ENCODE assay signal across 13 cellular contexts in the genomic region with DNA sequence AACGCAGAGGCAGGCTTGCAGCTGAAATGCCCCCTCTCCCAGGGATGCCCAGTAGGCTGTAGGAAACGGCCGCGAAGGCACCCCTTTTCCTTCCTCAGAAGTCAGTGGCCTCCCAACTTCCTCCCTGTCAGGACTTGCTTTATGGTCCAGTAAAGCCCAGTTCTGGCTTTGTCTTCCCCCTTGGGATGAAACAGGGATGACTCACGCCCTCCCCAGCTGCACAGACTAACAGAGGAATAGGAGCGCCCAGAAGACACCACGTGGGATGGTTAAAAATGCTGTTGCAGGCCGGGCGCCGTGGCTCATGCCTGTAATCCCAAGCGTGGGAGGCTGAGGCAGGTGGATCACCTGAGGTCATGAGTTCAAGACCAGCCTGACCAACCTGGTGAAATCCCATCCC. TPM values are rescaled to one million over a fixed set of nuclear protein-coding genes. Genes with fewer than 3 reads are reported as not detected.
DNase-seq lines count a peak whose midpoint lies in the region; ATAC-seq and TF ChIP-seq lines count a peak whose summit lies in the region.
"Had no signal": no experiment of that assay in that cellular context is flagged by ENCODE, and none has a peak within 500 bp of the region (broad histone marks: within the 10 kb centered on the region; RNA-seq: fewer than 3 reads in every experiment).

No MANE protein-coding gene starts in this region.

- H3K27me3 ChIP-seq in breast epithelium (peaks cover 0 to 5% of the 10 kb centered on the region in 2 donors), right atrium auricular region (no peaks in the 10 kb centered on the region)

- H3K4me1 ChIP-seq in breast epithelium: no peaks in the 10 kb centered on the region
- H3K4me1 ChIP-seq in right atrium auricular region: peaks cover 0 to 8% of the 10 kb centered on the region in 2 donors
- H3K4me1 ChIP-seq: A549 had no signal

- peaks cover 9% of the 10 kb centered on the region for H3K4me1 Mint-ChIP-seq in MCF 10A (ENCODE audit: insufficient read depth, unreplicated experiment)
- H3K4me1 Mint-ChIP-seq: stimulated activated naive CD8-positive, alpha-beta T cell treated with anti-CD3 and anti-CD28 coated beads, Interleukin-15, amount 100 ng/mL, for 72 hours had no signal

- no TSS peak for BruUV-seq in MCF 10A (replicated peaks; lab: Mats Ljungman, UMichigan)

- DNase-seq in MCF 10A (ENCODE audit: unreplicated experiment): peak; percentile 94
- DNase-seq in breast epithelium (ENCODE audit: low spot score in 2 of 2): no peak
- DNase-seq in astrocyte of the hippocampus (ENCODE audit: low read depth, low spot score): peak; percentile 47
- peak; percentile 61 for DNase-seq in right atrium auricular region (ENCODE audit: low spot score)
- DNase-seq in kidney glomerular epithelial cell (lab: John Stamatoyannopoulos, UW): no peak
- DNase-seq in mucosa of gallbladder (ENCODE audit: low spot score): no peak
- DNase-seq in activated T-cell treated with anti-CD3 and anti-CD28 coated beads for 4 hours: no peak
- DNase-seq: activated T-cell treated with anti-CD3 and anti-CD28 coated beads, Interleukin-2, amount 50 U/mL, for 72 hours; hippocampal formation; NCI-H1092 treated with DMSO at 0.1 percent for 48 hours; stimulated activated naive CD8-positive, alpha-beta T cell treated with anti-CD3 and anti-CD28 coated beads, Interleukin-15, amount 100 ng/mL, for 72 hours had no signal

- ATAC-seq in GM18873 (IDR thresholded peaks at IDR 0.05; ENCODE audit: low FRiP score, unreplicated experiment): no peak
- ATAC-seq: A549; activated T-cell treated with anti-CD3 and anti-CD28 coated beads, Interleukin-2, amount 50 U/mL, for 72 hours; stimulated activated naive CD8-positive, alpha-beta T cell treated with anti-CD3 and anti-CD28 coated beads, Interleukin-15, amount 100 ng/mL, for 72 hours had no signal

- no peaks in the 10 kb centered on the region for H3K9me3 ChIP-seq in breast epithelium
- no peaks in the 10 kb centered on the region for H3K9me3 ChIP-seq in right atrium auricular region
- H3K9me3 ChIP-seq: A549 had no signal

- H3K36me3 ChIP-seq in breast epithelium: no peaks in the 10 kb centered on the region
- no peaks in the 10 kb centered on the region for H3K36me3 ChIP-seq in right atrium auricular region

- H3K27ac ChIP-seq in breast epithelium (no peak overlapping the region), right atrium auricular region (no peak overlapping the region)
- H3K27ac ChIP-seq: A549 had no signal

- H3K4me3 Mint-ChIP-seq in MCF 10A (ENCODE audit: unreplicated experiment): no peak overlapping the region
- H3K4me3 Mint-ChIP-seq: activated T-cell treated with anti-CD3 and anti-CD28 coated beads, Interleukin-2, amount 50 U/mL, for 72 hours; stimulated activated naive CD8-positive, alpha-beta T cell treated with anti-CD3 and anti-CD28 coated beads, Interleukin-15, amount 100 ng/mL, for 72 hours had no signal

- peaks cover 6% of the 10 kb centered on the region for H3K36me3 Mint-ChIP-seq in MCF 10A (ENCODE audit: insufficient read depth, unreplicated experiment)

- intact Hi-C loops in MCF 10A (cut with micrococcal nuclease): no loop called here
- intact Hi-C loops in breast epithelium (cut with DNase I; ENCODE audit: low total_unique reads): no loop called here

- H3K27ac Mint-ChIP-seq in MCF 10A (ENCODE audit: low read depth, unreplicated experiment): no peak overlapping the region
- H3K27ac Mint-ChIP-seq: activated T-cell treated with anti-CD3 and anti-CD28 coated beads, Interleukin-2, amount 50 U/mL, for 72 hours; stimulated activated naive CD8-positive, alpha-beta T cell treated with anti-CD3 and anti-CD28 coated beads, Interleukin-15, amount 100 ng/mL, for 72 hours had no signal

- H3K4me3 ChIP-seq in breast epithelium (no peak overlapping the region), right atrium auricular region (no peak overlapping the region)
- H3K4me3 ChIP-seq: A549 had no signal

- TF ChIP-seq CTCF in MCF 10A (IDR thresholded peaks at IDR 0.05; ENCODE audit: unreplicated experiment): no peak
- TF ChIP-seq CTCF in breast epithelium (IDR thresholded peaks at IDR 0.05): no peak
- no peak for TF ChIP-seq CTCF in right atrium auricular region (IDR thresholded peaks at IDR 0.05)

- CTCF ChIA-PET in MCF 10A (lab: Yijun Ruan, JAX): interaction anchor here (0.7 to 0.8 kb wide), 3 partner anchors 15 to 324 kb away, joined by 3 to 5 read pairs (median 3); a partner anchor contains a TSS

- no peaks in the 10 kb centered on the region for H3K9me3 Mint-ChIP-seq in MCF 10A (ENCODE audit: unreplicated experiment)
- H3K9me3 Mint-ChIP-seq: activated T-cell treated with anti-CD3 and anti-CD28 coated beads, Interleukin-2, amount 50 U/mL, for 72 hours; stimulated activated naive CD8-positive, alpha-beta T cell treated with anti-CD3 and anti-CD28 coated beads, Interleukin-15, amount 100 ng/mL, for 72 hours had no signal

- TF ChIP-seq POLR2A in breast epithelium (IDR thresholded peaks at IDR 0.05): no peak

- no peaks in the 10 kb centered on the region for H3K27me3 Mint-ChIP-seq in MCF 10A (ENCODE audit: insufficient read depth, unreplicated experiment)

- POLR2A ChIA-PET in MCF 10A (lab: Yijun Ruan, JAX): interaction anchor here (0.7 to 2.3 kb wide), 4 partner anchors 15 to 72 kb away, joined by 3 to 10 read pairs (median 4); a partner anchor contains a TSS

RNA-seq across cellular contexts. Expression of a gene that starts 6.9 kb away (rescaled TPM):
- total RNA-seq in MCF 10A (2022) (not detected in 2 replicates), breast epithelium (under 1 TPM in 1 of 3 donors, not detected in 2; under 0.01 TPM), right atrium auricular region (under 1 TPM in 1 of 2 donors, not detected in 1; 0.59 TPM), mucosa of gallbladder (0.26 TPM)
- total RNA-seq: activated T-cell treated with anti-CD3 and anti-CD28 coated beads, Interleukin-2, amount 50 U/mL, for 72 hours had no signal

Comparison
In these comparisons a context has a peak if more than half of its experiments do, and no peak if none do; other contexts are left out.
1. DNase-seq: peak in MCF 10A (single experiment), astrocyte of the hippocampus (single experiment) and right atrium auricular region (single experiment); none in breast epithelium (0 of 2), kidney glomerular epithelial cell (single experiment), mucosa of gallbladder (single experiment) and activated T-cell treated with anti-CD3 and anti-CD28 coated beads for 4 hours (single experiment).